1 cellular context compared by ENCODE assay signal in the genomic region with DNA sequence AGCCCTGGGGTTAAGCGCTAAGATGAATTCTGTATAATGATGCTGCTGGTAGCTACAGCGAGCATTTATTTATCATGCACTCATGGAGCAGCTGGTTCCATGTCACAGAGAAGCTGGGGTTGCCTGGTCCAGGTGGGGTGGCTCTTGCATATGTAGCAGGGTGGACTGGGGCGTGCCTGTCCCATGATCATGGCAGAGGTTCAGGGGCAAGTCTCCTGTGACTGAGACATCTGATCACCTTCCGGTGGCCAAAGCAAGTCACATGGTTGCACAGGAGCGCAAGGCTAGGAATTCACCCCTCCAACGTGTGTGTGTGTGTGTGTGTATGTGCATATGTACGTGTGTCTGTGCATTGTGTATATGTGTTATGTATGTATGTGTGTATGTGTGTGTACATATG.
TF ChIP-seq lines count a peak whose summit lies in the region.

No MANE protein-coding gene starts in this region.

TF ChIP-seq in IMR-90, 13 proteins besides CTCF, POLR2A, EP300 and RAD21 (continued from another document):
- TF ChIP-seq MXI1 (IDR thresholded peaks at IDR 0.05; ENCODE audit: borderline replicate concordance, low read depth, low read length) (no peak), BHLHE40 (IDR thresholded peaks at IDR 0.05; ENCODE audit: low read depth, low read length) (no peak), NFE2L2 (IDR thresholded peaks at IDR 0.05; ENCODE audit: low read depth, low read length) (no peak), MAFK (IDR thresholded peaks at IDR 0.05; ENCODE audit: low read depth, low read length) (no peak), MAZ (IDR thresholded peaks at IDR 0.05; ENCODE audit: borderline replicate concordance, low read depth, low read length) (no peak), CEBPB (IDR thresholded peaks at IDR 0.05; ENCODE audit: low read depth, low read length) (no peak), FOS (IDR thresholded peaks at IDR 0.05; ENCODE audit: low read depth, low read length) (no peak), CHD1 (IDR thresholded peaks at IDR 0.05; ENCODE audit: low read depth, low read length) (no peak), RCOR1 (IDR thresholded peaks at IDR 0.05; ENCODE audit: insufficient replicate concordance, low read length) (no peak)
- TF ChIP-seq, protein P1, sequence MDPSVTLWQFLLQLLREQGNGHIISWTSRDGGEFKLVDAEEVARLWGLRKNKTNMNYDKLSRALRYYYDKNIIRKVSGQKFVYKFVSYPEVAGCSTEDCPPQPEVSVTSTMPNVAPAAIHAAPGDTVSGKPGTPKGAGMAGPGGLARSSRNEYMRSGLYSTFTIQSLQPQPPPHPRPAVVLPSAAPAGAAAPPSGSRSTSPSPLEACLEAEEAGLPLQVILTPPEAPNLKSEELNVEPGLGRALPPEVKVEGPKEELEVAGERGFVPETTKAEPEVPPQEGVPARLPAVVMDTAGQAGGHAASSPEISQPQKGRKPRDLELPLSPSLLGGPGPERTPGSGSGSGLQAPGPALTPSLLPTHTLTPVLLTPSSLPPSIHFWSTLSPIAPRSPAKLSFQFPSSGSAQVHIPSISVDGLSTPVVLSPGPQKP (IDR thresholded peaks at IDR 0.05; ENCODE audit: borderline replicate concordance, low read depth, low read length): no peak
- TF ChIP-seq, protein P2, sequence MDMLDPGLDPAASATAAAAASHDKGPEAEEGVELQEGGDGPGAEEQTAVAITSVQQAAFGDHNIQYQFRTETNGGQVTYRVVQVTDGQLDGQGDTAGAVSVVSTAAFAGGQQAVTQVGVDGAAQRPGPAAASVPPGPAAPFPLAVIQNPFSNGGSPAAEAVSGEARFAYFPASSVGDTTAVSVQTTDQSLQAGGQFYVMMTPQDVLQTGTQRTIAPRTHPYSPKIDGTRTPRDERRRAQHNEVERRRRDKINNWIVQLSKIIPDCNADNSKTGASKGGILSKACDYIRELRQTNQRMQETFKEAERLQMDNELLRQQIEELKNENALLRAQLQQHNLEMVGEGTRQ (IDR thresholded peaks at IDR 0.05; ENCODE audit: low read depth, low read length): no peak
TF ChIP-seq in IMR-90: peak in this region for 0.
